ENCODE assay signal across 8 cellular contexts in genomic region chr2:120343433-120344105, GRCh38.
DNase-seq lines count a peak whose midpoint lies in the region; FAIRE-seq lines count a peak whose summit lies in the region.

No MANE protein-coding gene starts in this region.

- peak; percentile 88 for DNase-seq in Ammon's horn (ENCODE audit: low spot score)
- DNase-seq in GM19239 (ENCODE audit: insufficient read length, low spot score), result peak; percentile 73
- peak; percentile 48 for DNase-seq in NCI-H1694 (lab: John Stamatoyannopoulos, UW)
- peak; percentile 81 for DNase-seq in activated CD4-positive, alpha-beta T cell treated with anti-CD3 and anti-CD28 coated beads for 48 hours
- peak; percentile 81 for DNase-seq in dedifferentiated amniotic fluid mesenchymal stem cell (ENCODE audit: extremely low spot score)
- DNase-seq in left kidney (ENCODE audit: low read depth, low spot score), result peak; percentile 89
- DNase-seq in stimulated activated CD4-positive, alpha-beta T cell treated with anti-CD3 and anti-CD28 coated beads, Interleukin-1b, Interleukin-23, amount 100 ng/mL, for 4 hours (ENCODE audit: low read depth in 2 of 2), result peak; percentile 23 to 53
- DNase-seq in GF-D8 (lab: John Stamatoyannopoulos, UW), result no peak

- peak; percentile 35 for FAIRE-seq in GM19239 (lab: Jason Lieb, UNC)
